ENCODE assay signal across 34 cellular contexts in the genomic region with DNA sequence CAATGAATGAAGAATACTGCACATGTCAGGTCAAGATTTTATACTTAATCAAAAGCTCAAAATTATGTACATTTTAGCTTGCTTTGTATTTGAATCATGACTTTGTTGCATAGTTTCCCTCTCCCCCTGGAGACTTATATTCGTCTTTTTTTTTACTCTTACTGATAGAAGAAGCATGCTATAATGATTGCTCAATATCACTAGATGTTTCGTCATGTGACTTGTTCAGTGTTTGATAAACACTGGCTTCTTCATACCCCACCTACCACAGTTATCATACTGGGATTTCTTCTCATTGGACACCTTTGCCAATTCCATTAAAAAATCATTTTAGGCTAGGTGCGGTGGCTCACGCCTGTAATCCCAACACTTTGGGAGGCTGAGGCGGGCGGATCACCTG.
"Had no signal": no experiment of that assay in that cellular context is flagged by ENCODE, and none has a peak within 500 bp of the region (broad histone marks: within the 10 kb centered on the region; RNA-seq: fewer than 3 reads in every experiment).

No MANE protein-coding gene starts in this region.

- H3K4me3 ChIP-seq: breast epithelium, esophagus squamous epithelium, gastroesophageal sphincter, hepatocyte, pancreas, prostate gland, sigmoid colon, stomach, thyroid gland, upper lobe of left lung, vagina had no signal

- ATAC-seq: gastroesophageal sphincter; pancreas; stimulated activated naive B cell treated with anti-CD40 and anti-IgM and Interleukin-4, amounts not matched to agents 10 μg/mL and 1 μg/mL and 100 μg/mL, for 72 hours had no signal

- H3K4me3 Mint-ChIP-seq: activated CD4-positive, alpha-beta memory T cell treated with anti-CD3 and anti-CD28 coated beads for 36 hours; activated CD4-positive, alpha-beta T cell treated with anti-CD3 and anti-CD28 coated beads, Interleukin-2, amount 10 ng/mL, durations not matched to agents 24 days and 14 days; activated naive CD4-positive, alpha-beta T cell treated with anti-CD3 and anti-CD28 coated beads, Interleukin-2, amount 10 ng/mL, durations not matched to agents 7 days and 5 days; activated naive CD8-positive, alpha-beta T cell treated with anti-CD3 and anti-CD28 coated beads, Interleukin-2, amount 10 ng/mL, durations not matched to agents 7 days and 5 days; activated T-helper 1 cell treated with anti-CD3 and anti-CD28 coated beads, Interleukin-12 subunit alpha, Interleukin-12 subunit beta, Interleukin-2, Interleukin-4 antibody, amounts not matched to agents 30 ng/mL and 10 ng/mL and 1 ng/mL, durations not matched to agents 14 hours and 24 hours and 36 hours; dendritic cell treated with granulocyte-macrophage colony-stimulating factor and Interleukin-4, amounts not matched to agents 40 ng/mL and 50 ng/mL, for 4 days; mesothelial cell of epicardium; naive B cell; stimulated activated naive B cell treated with anti-CD40 and anti-IgM and Interleukin-4, amounts not matched to agents 10 μg/mL and 1 μg/mL and 100 μg/mL, for 72 hours; T-helper 1 cell treated with Interleukin-12 subunit alpha and Interleukin-12 subunit beta and Interleukin-4 antibody, amounts not matched to agents 30 μg/mL and 1 μg/mL, for 36 hours had no signal

- H3K36me3 ChIP-seq: breast epithelium, pancreas, prostate gland, thyroid gland, upper lobe of left lung, vagina had no signal

- H3K79me2 ChIP-seq: hepatocyte had no signal

- H2AFZ ChIP-seq: hepatocyte had no signal

- H3K27me3 ChIP-seq: breast epithelium, esophagus squamous epithelium, gastroesophageal sphincter, hepatocyte, pancreas, sigmoid colon, stomach, thyroid gland, upper lobe of left lung, vagina had no signal

- H3K4me1 ChIP-seq: breast epithelium, gastroesophageal sphincter, pancreas, prostate gland, stomach, vagina had no signal

- H3K9me3 ChIP-seq: breast epithelium, esophagus squamous epithelium, pancreas, prostate gland, sigmoid colon, thyroid gland, upper lobe of left lung, vagina had no signal

- FAIRE-seq: pancreas had no signal

- H3K9me3 Mint-ChIP-seq: activated naive CD4-positive, alpha-beta T cell treated with anti-CD3 and anti-CD28 coated beads, Interleukin-2, amount 10 ng/mL, durations not matched to agents 7 days and 5 days; dendritic cell treated with granulocyte-macrophage colony-stimulating factor and Interleukin-4, amounts not matched to agents 40 ng/mL and 50 ng/mL, for 4 days had no signal

- H3K4me2 ChIP-seq: hepatocyte had no signal

- H3K27ac ChIP-seq: breast epithelium, epithelial cell of prostate, esophagus squamous epithelium, gastroesophageal sphincter, hepatocyte, pancreas, prostate gland, sigmoid colon, stomach, thyroid gland, upper lobe of left lung, vagina had no signal

- DNase-seq: activated CD4-positive, alpha-beta memory T cell treated with anti-CD3 and anti-CD28 coated beads for 36 hours; activated CD4-positive, alpha-beta T cell treated with anti-CD3 and anti-CD28 coated beads, Interleukin-2, amount 10 ng/mL, durations not matched to agents 24 days and 14 days; activated CD4-positive, CD25-positive, alpha-beta regulatory T cell treated with anti-CD3 and anti-CD28 coated beads, Interleukin-2, amount 50 U/mL, for 72 hours; activated CD8-positive, alpha-beta memory T cell treated with anti-CD3 and anti-CD28 coated beads, Interleukin-2, amount 50 U/mL, for 4 hours; activated gamma-delta T cell; activated naive CD4-positive, alpha-beta T cell treated with anti-CD3 and anti-CD28 coated beads, Interleukin-2, amount 10 ng/mL, durations not matched to agents 7 days and 5 days; activated naive CD8-positive, alpha-beta T cell treated with anti-CD3 and anti-CD28 coated beads, Interleukin-2, amount 10 ng/mL, durations not matched to agents 7 days and 5 days; activated T-cell treated with anti-CD3 and anti-CD28 coated beads, Interleukin-2, amount 50 U/mL, for 1 hour; amniotic stem cell; central memory CD4-positive, alpha-beta T cell; effector CD4-positive, alpha-beta T cell; esophagus squamous epithelium; naive B cell; nucleus accumbens; pancreas; retina; sigmoid colon; stimulated activated CD4-positive, alpha-beta T cell treated with anti-CD3 and anti-CD28 coated beads, Interleukin-15, amount 100 ng/mL, for 24 hours; stimulated activated CD4-positive, alpha-beta T cell treated with anti-CD3 and anti-CD28 coated beads, Interleukin-2, amount 100 ng/mL, for 24 hours; stimulated activated naive B cell treated with anti-CD40 and anti-IgM and Interleukin-4, amounts not matched to agents 10 μg/mL and 1 μg/mL and 100 μg/mL, for 72 hours; stomach; T-helper 9 cell; thyroid gland; upper lobe of left lung had no signal

- H3K27me3 Mint-ChIP-seq: activated CD4-positive, alpha-beta memory T cell treated with anti-CD3 and anti-CD28 coated beads for 36 hours; activated CD4-positive, alpha-beta T cell treated with anti-CD3 and anti-CD28 coated beads, Interleukin-2, amount 10 ng/mL, durations not matched to agents 24 days and 14 days; activated naive CD4-positive, alpha-beta T cell treated with anti-CD3 and anti-CD28 coated beads, Interleukin-2, amount 10 ng/mL, durations not matched to agents 7 days and 5 days; activated naive CD8-positive, alpha-beta T cell treated with anti-CD3 and anti-CD28 coated beads, Interleukin-2, amount 10 ng/mL, durations not matched to agents 7 days and 5 days; dendritic cell treated with granulocyte-macrophage colony-stimulating factor and Interleukin-4, amounts not matched to agents 40 ng/mL and 50 ng/mL, for 4 days; naive B cell; stimulated activated naive B cell treated with anti-CD40 and anti-IgM and Interleukin-4, amounts not matched to agents 10 μg/mL and 1 μg/mL and 100 μg/mL, for 72 hours had no signal

- H3K27ac Mint-ChIP-seq: activated CD4-positive, alpha-beta memory T cell treated with anti-CD3 and anti-CD28 coated beads for 36 hours; activated CD4-positive, alpha-beta T cell treated with anti-CD3 and anti-CD28 coated beads, Interleukin-2, amount 10 ng/mL, durations not matched to agents 24 days and 14 days; activated naive CD4-positive, alpha-beta T cell treated with anti-CD3 and anti-CD28 coated beads, Interleukin-2, amount 10 ng/mL, durations not matched to agents 7 days and 5 days; activated naive CD8-positive, alpha-beta T cell treated with anti-CD3 and anti-CD28 coated beads, Interleukin-2, amount 10 ng/mL, durations not matched to agents 7 days and 5 days; activated T-helper 1 cell treated with anti-CD3 and anti-CD28 coated beads, Interleukin-12 subunit alpha, Interleukin-12 subunit beta, Interleukin-2, Interleukin-4 antibody, amounts not matched to agents 30 ng/mL and 10 ng/mL and 1 ng/mL, durations not matched to agents 14 hours and 24 hours and 36 hours; dendritic cell treated with granulocyte-macrophage colony-stimulating factor and Interleukin-4, amounts not matched to agents 40 ng/mL and 50 ng/mL, for 4 days; mesothelial cell of epicardium; naive B cell; stimulated activated naive B cell treated with anti-CD40 and anti-IgM and Interleukin-4, amounts not matched to agents 10 μg/mL and 1 μg/mL and 100 μg/mL, for 72 hours; T-helper 1 cell treated with Interleukin-12 subunit alpha and Interleukin-12 subunit beta and Interleukin-4 antibody, amounts not matched to agents 30 μg/mL and 1 μg/mL, for 36 hours had no signal
